Comparison of ENCODE assay signal across 26 cellular contexts in the genomic region with DNA sequence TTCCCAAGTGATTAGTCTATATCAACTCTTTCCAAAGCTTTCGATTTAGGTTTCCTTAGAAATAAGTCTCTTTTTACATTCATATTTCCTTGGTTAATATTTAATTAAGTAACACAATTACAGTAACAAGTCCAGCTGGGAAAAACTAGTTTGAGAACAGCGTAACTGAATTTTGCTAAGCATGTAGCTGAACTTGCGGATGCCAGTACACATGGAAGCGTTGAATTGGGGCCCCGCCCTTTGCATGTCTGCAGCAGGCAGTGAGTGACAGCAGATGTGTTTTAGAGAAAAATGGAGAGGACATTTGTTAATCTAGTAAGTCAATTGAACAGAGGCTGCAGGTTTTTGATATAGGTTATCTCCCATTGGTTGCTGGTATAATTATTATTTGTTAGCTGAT.
"Had no signal": no experiment of that assay in that cellular context is flagged by ENCODE, and none has a peak within 500 bp of the region (broad histone marks: within the 10 kb centered on the region; RNA-seq: fewer than 3 reads in every experiment).

No MANE protein-coding gene starts in this region.

- H3K27ac ChIP-seq: Peyer's patch, RWPE1, SJCRH30 had no signal

- H3K36me3 Mint-ChIP-seq: WTC11 had no signal

- H3K4me3 ChIP-seq: MG63, Peyer's patch, SJCRH30 had no signal

- H3K4me1 ChIP-seq: Peyer's patch, SJCRH30 had no signal

- H3K27me3 ChIP-seq: MG63, Peyer's patch, SJCRH30 had no signal

- DNase-seq: activated CD4-positive, alpha-beta memory T cell treated with anti-CD3 and anti-CD28 coated beads for 36 hours; activated CD4-positive, alpha-beta T cell treated with anti-CD3 and anti-CD28 coated beads for 1 hour; activated CD4-positive, alpha-beta T cell treated with anti-CD3 and anti-CD28 coated beads, Interleukin-2, amount 10 ng/mL, durations not matched to agents 7 days and 5 days; activated CD8-positive, alpha-beta memory T cell treated with anti-CD3 and anti-CD28 coated beads for 24 hours; activated effector memory CD4-positive, alpha-beta T cell treated with anti-CD3 and anti-CD28 coated beads, Interleukin-2, amount 50 U/mL, for 16 hours; activated naive CD4-positive, alpha-beta T cell treated with Interleukin-2 at 50 U/mL for 16 hours; activated T-cell treated with anti-CD3 and anti-CD28 coated beads, Interleukin-2, amount 50 U/mL, for 4 hours; amygdala; cerebellar nuclear complex; MG63; NCI-H1105; NCI-H1436; NCI-H187; NCI-H2081; NCI-H446; NCI-H524; NCI-H748 treated with DMSO at 0.1 percent for 48 hours; Peyer's patch; Right ventricle myocardium superior; SJCRH30 had no signal

- H3K9me3 Mint-ChIP-seq: activated CD4-positive, alpha-beta memory T cell treated with anti-CD3 and anti-CD28 coated beads for 36 hours; activated CD4-positive, alpha-beta T cell treated with anti-CD3 and anti-CD28 coated beads, Interleukin-2, amount 10 ng/mL, durations not matched to agents 7 days and 5 days; activated T-cell treated with anti-CD3 and anti-CD28 coated beads, Interleukin-2, amount 50 U/mL, for 4 hours; IgD-negative memory B cell; T-helper 1 cell treated with Interleukin-12 subunit alpha and Interleukin-12 subunit beta and Interleukin-4 antibody, amounts not matched to agents 30 μg/mL and 1 μg/mL, for 36 hours; WTC11 had no signal

- H3K4me3 Mint-ChIP-seq: activated CD4-positive, alpha-beta memory T cell treated with anti-CD3 and anti-CD28 coated beads for 36 hours; activated CD4-positive, alpha-beta T cell treated with anti-CD3 and anti-CD28 coated beads, Interleukin-2, amount 10 ng/mL, durations not matched to agents 7 days and 5 days; activated naive CD8-positive, alpha-beta T cell; activated T-cell treated with anti-CD3 and anti-CD28 coated beads, Interleukin-2, amount 50 U/mL, for 4 hours; IgD-negative memory B cell; T-helper 1 cell treated with Interleukin-12 subunit alpha and Interleukin-12 subunit beta and Interleukin-4 antibody, amounts not matched to agents 30 μg/mL and 1 μg/mL, for 36 hours; WTC11 had no signal

- H3K36me3 ChIP-seq: MG63, Peyer's patch, SJCRH30 had no signal

- H3K27me3 Mint-ChIP-seq: activated CD4-positive, alpha-beta memory T cell treated with anti-CD3 and anti-CD28 coated beads for 36 hours; activated CD4-positive, alpha-beta T cell treated with anti-CD3 and anti-CD28 coated beads, Interleukin-2, amount 10 ng/mL, durations not matched to agents 7 days and 5 days; activated naive CD8-positive, alpha-beta T cell; IgD-negative memory B cell had no signal

- ATAC-seq: activated T-cell treated with anti-CD3 and anti-CD28 coated beads, Interleukin-2, amount 50 U/mL, for 4 hours; SK-N-SH treated with all-trans-retinoic acid at 6 μM for 48 hours had no signal

- H3K9me3 ChIP-seq: MG63, Peyer's patch, SJCRH30 had no signal

- H3K27ac Mint-ChIP-seq: activated CD4-positive, alpha-beta memory T cell treated with anti-CD3 and anti-CD28 coated beads for 36 hours; activated CD4-positive, alpha-beta T cell treated with anti-CD3 and anti-CD28 coated beads, Interleukin-2, amount 10 ng/mL, durations not matched to agents 7 days and 5 days; IgD-negative memory B cell; T-helper 1 cell treated with Interleukin-12 subunit alpha and Interleukin-12 subunit beta and Interleukin-4 antibody, amounts not matched to agents 30 μg/mL and 1 μg/mL, for 36 hours had no signal
